In genomic region chr17:69654981-69655581, GRCh38 we compare ENCODE assay signal across 1 cellular context.
TF ChIP-seq lines count a peak whose summit lies in the region.

No MANE protein-coding gene starts in this region.

TF ChIP-seq in HEK293, 187 proteins besides CTCF, POLR2A, EP300 and RAD21 (continued from another document):
- no peak for TF ChIP-seq ZNF449 (tag by site-specific recombination; IDR thresholded peaks at IDR 0.05)
- TF ChIP-seq OSR2 (tag by site-specific recombination; IDR thresholded peaks at IDR 0.05): peak; percentile 67; the same call in 1 of the 2 replicates
- TF ChIP-seq GFI1B (tag by site-specific recombination; IDR thresholded peaks at IDR 0.05): peak; percentile 91
- TF ChIP-seq GLI4 (tag by site-specific recombination; IDR thresholded peaks at IDR 0.05): no peak
- no peak for TF ChIP-seq ZNF600 (tag by site-specific recombination; IDR thresholded peaks at IDR 0.05)
- peak; percentile 59; the same call in 1 of the 2 replicates for TF ChIP-seq ZNF629 (tag by site-specific recombination; IDR thresholded peaks at IDR 0.05)
- no peak for TF ChIP-seq ZNF214 (tag by site-specific recombination; IDR thresholded peaks at IDR 0.05; ENCODE audit: borderline replicate concordance)
- no peak for TF ChIP-seq ZNF473 (tag by site-specific recombination; IDR thresholded peaks at IDR 0.05)
- TF ChIP-seq ZNF660 (tag by site-specific recombination; IDR thresholded peaks at IDR 0.05): no peak
- peak; percentile 34; the same call in 1 of the 2 replicates for TF ChIP-seq ZEB2 (tag by site-specific recombination; IDR thresholded peaks at IDR 0.05)
- TF ChIP-seq HOXD13 (CRISPR knock-in tag; IDR thresholded peaks at IDR 0.05; ENCODE audit: borderline replicate concordance): no peak
- TF ChIP-seq ZNF169 (tag by site-specific recombination; IDR thresholded peaks at IDR 0.05): no peak
- no peak for TF ChIP-seq ZNF266 (tag by site-specific recombination; IDR thresholded peaks at IDR 0.05; ENCODE audit: low read depth)
- no peak for TF ChIP-seq ZNF19 (tag by site-specific recombination; IDR thresholded peaks at IDR 0.05; ENCODE audit: low read depth)
- no peak for TF ChIP-seq ZNF514 (tag by site-specific recombination; IDR thresholded peaks at IDR 0.05)
- no peak for TF ChIP-seq ZBTB17 (tag by site-specific recombination; IDR thresholded peaks at IDR 0.05)
- no peak for TF ChIP-seq ZNF530 (tag by site-specific recombination; IDR thresholded peaks at IDR 0.05; ENCODE audit: low read depth)
- TF ChIP-seq BCL11A (tag by site-specific recombination; IDR thresholded peaks at IDR 0.05; ENCODE audit: low read depth): 0 out of 2 replicates have a peak, but pooled peaks have one; percentile 20
- no peak for TF ChIP-seq ZNF677 (tag by site-specific recombination; IDR thresholded peaks at IDR 0.05)
- no peak for TF ChIP-seq ZNF654 (tag by site-specific recombination; IDR thresholded peaks at IDR 0.05; ENCODE audit: low read depth)
- no peak for TF ChIP-seq SP3 (tag by site-specific recombination; IDR thresholded peaks at IDR 0.05)
- no peak for TF ChIP-seq ZNF155 (tag by site-specific recombination; IDR thresholded peaks at IDR 0.05)
- peak; percentile 40; the same call in 1 of the 2 replicates for TF ChIP-seq TSHZ1 (tag by site-specific recombination; IDR thresholded peaks at IDR 0.05; ENCODE audit: borderline replicate concordance)
- 0 out of 2 replicates have a peak, but pooled peaks have one; percentile 27 for TF ChIP-seq ZNF549 (tag by site-specific recombination; IDR thresholded peaks at IDR 0.05)
- TF ChIP-seq ZBTB20 (tag by site-specific recombination; IDR thresholded peaks at IDR 0.05): no peak
- no peak for TF ChIP-seq ZNF513 (tag by site-specific recombination; IDR thresholded peaks at IDR 0.05)
- TF ChIP-seq ZBTB26 (tag by site-specific recombination; optimal IDR thresholded peaks at IDR 0.05): no peak
- TF ChIP-seq ZBTB11 (tag by site-specific recombination; conservative IDR thresholded peaks at IDR 0.05; ENCODE audit: low read depth): no peak
- no peak for TF ChIP-seq ZNF221 (tag by site-specific recombination; IDR thresholded peaks at IDR 0.05; ENCODE audit: borderline replicate concordance)
- no peak for TF ChIP-seq ZNF610 (tag by site-specific recombination; IDR thresholded peaks at IDR 0.05; ENCODE audit: borderline replicate concordance)
- TF ChIP-seq ZNF843 (tag by site-specific recombination; IDR thresholded peaks at IDR 0.05): peak; percentile 62
